ENCODE assay signal across 8 cellular contexts in genomic region chr1:51518033-51518729, GRCh38. TPM values are rescaled to one million over a fixed set of nuclear protein-coding genes. Genes with fewer than 3 reads are reported as not detected.
DNase-seq lines count a peak whose midpoint lies in the region; ATAC-seq and TF ChIP-seq lines count a peak whose summit lies in the region.

No MANE protein-coding gene starts in this region.

- CTCF ChIA-PET in AG04450 (lab: Charles Lee) = interaction anchor here (1.3 to 1.7 kb wide), 2 partner anchors 16 to 251 kb away, joined by 3 to 8 read pairs; no protein-coding TSS in a partner anchor
- CTCF ChIA-PET in Panc1 (lab: Charles Lee) = interaction anchor here (0.6 kb wide), 1 partner anchor 17 kb away, joined by 4 read pairs; no protein-coding TSS in a partner anchor

- TF ChIP-seq POLR2A in GM18505 (IDR thresholded peaks at IDR 0.05; ENCODE audit: borderline replicate concordance, extremely low read depth, insufficient read depth, insufficient read length) = peak; percentile 66

- in situ Hi-C loops in Panc1 (cut with HindIII; ENCODE audit: low pct_unique_long_range_greater_than_20kb, low sequenced_read_pairs) = no loop called here

- peaks cover 46% of the 10 kb centered on the region for H3K4me1 ChIP-seq in Panc1 (ENCODE audit: control insufficient read depth, insufficient read depth, low read length)

- H3K36me3 ChIP-seq in Panc1 (ENCODE audit: control insufficient read depth, insufficient read depth, low read length) = no peaks in the 10 kb centered on the region; the same call in 1 of the 2 replicates

- POLR2A ChIA-PET in AG04450 (lab: Yijun Ruan, JAX) (interaction anchor here (1.1 to 1.5 kb wide), 2 partner anchors 11 to 17 kb away, joined by 3 to 10 read pairs; no protein-coding TSS in a partner anchor), Panc1 (lab: Charles Lee) (interaction anchor here (0.6 kb wide), 1 partner anchor 90 kb away, joined by 3 read pairs; no protein-coding TSS in a partner anchor)

- peak; percentile 12 for ATAC-seq in GM18505 (IDR thresholded peaks at IDR 0.05; ENCODE audit: unreplicated experiment)
- ATAC-seq in HG03432 (IDR thresholded peaks at IDR 0.05; ENCODE audit: unreplicated experiment) = peak; percentile 46
- peak; percentile 52 for ATAC-seq in Panc1
- peak; percentile 32 for ATAC-seq in Right ventricle myocardium inferior
- peak; percentile 17 for ATAC-seq in omental fat pad (ENCODE audit: low FRiP score)
- ATAC-seq in HG02884 (IDR thresholded peaks at IDR 0.05; ENCODE audit: unreplicated experiment) = no peak

- intact Hi-C loops in Panc1 (cut with micrococcal nuclease; ENCODE audit: unreplicated experiment) (no loop called here), Right ventricle myocardium inferior (cut with DNase I) (loop anchor here (5.0 kb wide), 2 partner anchors 96 to 104 kb away; no protein-coding TSS in a partner anchor)

- H3K4me3 ChIP-seq in AG04450 (ENCODE audit: low read depth, low read length) = peak overlapping the region; percentile 81
- H3K4me3 ChIP-seq in Panc1 (ENCODE audit: low read depth in 2 of 2, low read length in 2 of 2) = peak overlapping the region; percentile 91 to 95

- BruUV-seq in Panc1 (replicated peaks; lab: Mats Ljungman, UMichigan) = no TSS peak

- DNase-seq in AG04450 (ENCODE audit: low read depth, low spot score) = no peak
- DNase-seq in Panc1 (ENCODE audit: low read depth, low spot score) = no peak
- DNase-seq in activated naive CD4-positive, alpha-beta T cell treated with anti-CD3 and anti-CD28 coated beads, Interleukin-2, amount 50 U/mL, for 16 hours = peak; percentile 16
- peak; percentile 72 for DNase-seq in Right ventricle myocardium inferior (ENCODE audit: missing footprints)
- no peak for DNase-seq in omental fat pad (ENCODE audit: low spot score)

- no peaks in the 10 kb centered on the region for H3K27me3 ChIP-seq in AG04450 (ENCODE audit: control insufficient read depth, insufficient read depth, low read length)
- no peaks in the 10 kb centered on the region for H3K27me3 ChIP-seq in Panc1 (ENCODE audit: control insufficient read depth, insufficient read depth, low read length)

- H3K9me3 ChIP-seq in AG04450 (ENCODE audit: control insufficient read depth, insufficient read depth, low read length) (no peaks in the 10 kb centered on the region), Panc1 (ENCODE audit: control insufficient read depth, insufficient read depth, low read depth, low read length) (no peaks in the 10 kb centered on the region)

- TF ChIP-seq CTCF in AG04450 (IDR thresholded peaks at IDR 0.05; ENCODE audit: low read depth, low read length) (no peak), Panc1 (IDR thresholded peaks at IDR 0.05) (no peak), omental fat pad (IDR thresholded peaks at IDR 0.05) (no peak)

- H3K27ac ChIP-seq in AG04450 (ENCODE audit: low read depth, low read length) (peak overlapping the region; percentile 39), Panc1 (ENCODE audit: low read length) (peak overlapping the region; percentile 94)

RNA-seq across cellular contexts. Expression of gene EPS15, which starts 0.9 kb away (rescaled TPM):
- polyA plus RNA-seq in AG04450 (2011; rRNA removed) = 40.9 and 55.4 TPM in 2 replicates
- polyA minus RNA-seq in AG04450 (2011; rRNA and poly(A)+ RNA removed) = 28.6 and 56.6 TPM in 2 replicates
- total RNA-seq in Panc1 (2021; ENCODE audit: unreplicated experiment) (54.4 TPM), Right ventricle myocardium inferior (66.1 TPM), omental fat pad (100 to 1,000 TPM in 1 of 4 donors, 10 to 100 TPM in 3; 83.1 to 186 (median 92.9) TPM)
- 15.4 TPM for polyA plus RNA-seq in Panc1 (2012; ENCODE audit: insufficient read length)

Comparison
In these comparisons a context has a peak if more than half of its experiments do, and no peak if none do; other contexts are left out.
1. DNase-seq: peak in activated naive CD4-positive, alpha-beta T cell treated with anti-CD3 and anti-CD28 coated beads, Interleukin-2, amount 50 U/mL, for 16 hours (single experiment) and Right ventricle myocardium inferior (single experiment); none in AG04450 (single experiment), Panc1 (single experiment) and omental fat pad (single experiment).